In the genomic region with DNA sequence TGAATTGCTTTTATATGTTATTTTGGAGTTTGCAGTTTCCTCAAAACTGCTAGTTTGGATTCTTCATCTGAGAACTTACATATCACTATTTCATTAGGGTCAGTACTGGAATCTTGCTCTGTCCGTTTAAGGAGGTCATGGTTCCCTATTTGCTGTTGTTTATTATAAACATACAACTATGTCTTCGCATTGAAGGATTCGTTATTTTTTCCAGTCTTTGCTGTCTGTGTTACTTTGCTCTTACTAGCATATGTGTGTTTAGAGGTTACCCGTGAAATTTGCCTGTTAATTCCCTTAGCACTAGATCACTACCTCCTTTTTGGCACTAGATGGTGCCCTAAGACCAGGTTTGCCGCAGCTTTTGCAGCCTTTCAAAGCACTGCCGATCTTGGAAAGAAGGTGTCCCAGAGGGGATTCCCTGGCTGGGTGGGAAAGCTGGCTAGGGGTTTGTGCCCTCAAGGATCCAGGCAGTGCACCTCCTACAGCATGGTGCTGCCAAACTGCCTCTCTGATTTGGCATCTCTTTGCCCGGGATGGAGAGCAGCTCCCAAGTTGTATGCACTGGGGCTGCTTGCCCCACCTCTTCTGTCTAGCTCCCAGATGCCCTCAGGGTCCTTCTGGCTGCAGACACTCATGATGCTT, we compare ENCODE assay signal across 8 cellular contexts.
DNase-seq lines count a peak whose midpoint lies in the region; ATAC-seq and TF ChIP-seq lines count a peak whose summit lies in the region.

No MANE protein-coding gene starts in this region.

- no peaks in the 10 kb centered on the region for H3K9me3 ChIP-seq in mononuclear cell (ENCODE audit: low read depth, low read length)

- peak; percentile 28 for TF ChIP-seq POLR2A in GM19099 (IDR thresholded peaks at IDR 0.05; ENCODE audit: extremely low read depth, insufficient read length, low read depth)

- H3K27me3 ChIP-seq in mononuclear cell (ENCODE audit: insufficient read depth, low read length), result no peaks in the 10 kb centered on the region

- ATAC-seq in HG03280 (IDR thresholded peaks at IDR 0.05; ENCODE audit: unreplicated experiment), result peak; percentile 78

- H3K4me3 ChIP-seq in mononuclear cell (ENCODE audit: low read length), result peak overlapping the region; percentile 41

- H3K4me1 ChIP-seq in mononuclear cell (ENCODE audit: insufficient read depth, low read length), result peaks cover 20% of the 10 kb centered on the region

- DNase-seq in CD1c-positive myeloid dendritic cell (ENCODE audit: extremely low spot score), result peak; percentile 85
- DNase-seq in NCI-H69 (lab: John Stamatoyannopoulos, UW), result peak; percentile 73
- DNase-seq in activated CD4-positive, alpha-beta T cell treated with anti-CD3 and anti-CD28 coated beads, Interleukin-2, amount 50 U/mL, for 24 hours (ENCODE audit: low read depth in 1 of 2, low spot score in 1 of 2), result peak; percentile 33 to 63
- peak; percentile 48 for DNase-seq in effector CD8-positive, alpha-beta T cell (lab: John Stamatoyannopoulos, UW)
- peak; percentile 17 for DNase-seq in stimulated activated CD8-positive, alpha-beta memory T cell treated with anti-CD3 and anti-CD28 coated beads, Interleukin-7, amount 100 ng/mL, for 24 hours (ENCODE audit: low read depth)

Comparison
In these comparisons a context has a peak if more than half of its experiments do, and no peak if none do; other contexts are left out.
1. Peak in every context shown above with its lines: DNase-seq, ATAC-seq and H3K4me3 ChIP-seq.
2. DNase-seq: peak in every context shown above with its lines; median percentile 85 in CD1c-positive myeloid dendritic cell; 73 in NCI-H69; 48 in activated CD4-positive, alpha-beta T cell treated with anti-CD3 and anti-CD28 coated beads, Interleukin-2, amount 50 U/mL, for 24 hours; 48 in effector CD8-positive, alpha-beta T cell; 17 in stimulated activated CD8-positive, alpha-beta memory T cell treated with anti-CD3 and anti-CD28 coated beads, Interleukin-7, amount 100 ng/mL, for 24 hours.